In the genomic region with DNA sequence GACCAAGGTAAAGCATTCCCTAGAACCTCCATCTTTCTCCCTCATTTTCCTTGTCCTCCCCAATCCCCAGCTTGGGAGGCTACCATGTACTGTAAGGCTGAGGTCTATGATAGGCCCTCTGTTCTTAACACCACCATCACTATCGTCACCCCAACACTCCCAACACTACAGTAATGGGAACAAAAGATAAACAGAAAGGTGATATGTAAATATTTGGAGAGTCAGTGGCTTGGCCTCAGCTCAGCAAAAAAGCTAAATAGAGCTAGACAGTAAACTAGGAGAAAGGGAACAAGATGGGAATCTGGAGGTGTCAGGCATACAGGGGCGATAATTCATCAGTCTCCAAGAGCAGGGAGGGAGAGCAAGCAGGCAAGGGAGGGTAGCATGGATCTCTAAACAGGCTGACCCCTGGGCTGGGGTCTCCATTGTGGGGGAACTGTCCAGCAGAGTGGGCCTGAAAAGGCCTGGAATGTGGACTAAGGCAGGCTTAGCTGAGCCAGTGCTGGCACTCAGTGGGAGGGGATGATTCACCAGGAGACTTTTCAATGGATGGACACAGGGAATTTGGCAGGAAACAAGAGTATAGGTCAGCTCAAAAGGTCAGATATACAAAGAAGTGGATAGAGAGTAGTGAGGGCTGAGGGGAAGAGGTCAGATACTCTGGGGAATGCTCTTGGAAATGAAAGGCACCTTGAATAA, we compare ENCODE assay signal across 14 cellular contexts. TPM values are rescaled to one million over a fixed set of nuclear protein-coding genes. Genes with fewer than 3 reads are reported as not detected.
DNase-seq lines count a peak whose midpoint lies in the region; ATAC-seq, FAIRE-seq and TF ChIP-seq lines count a peak whose summit lies in the region.
"Had no signal": no experiment of that assay in that cellular context is flagged by ENCODE, and none has a peak within 500 bp of the region (broad histone marks: within the 10 kb centered on the region; RNA-seq: fewer than 3 reads in every experiment).

No MANE protein-coding gene starts in this region.

- TF ChIP-seq CTCF in AG09319 (IDR thresholded peaks at IDR 0.05; ENCODE audit: low read depth, low read length) (no peak), IMR-90 (conservative IDR thresholded peaks at IDR 0.05; ENCODE audit: low read depth, low read length) (no peak), bronchial epithelial cell (IDR thresholded peaks at IDR 0.05; ENCODE audit: insufficient read depth, low read length, severe bottlenecking) (no peak), coronary artery (IDR thresholded peaks at IDR 0.05) (no peak)

- 0 out of 2 replicates have a peak overlapping the region, but pooled peaks have one; percentile 48 for H4K91ac ChIP-seq in IMR-90 (ENCODE audit: insufficient read depth, low read depth, low read length)

- peaks cover 31% of the 10 kb centered on the region for H3K4me1 ChIP-seq in IMR-90 (ENCODE audit: control insufficient read depth, insufficient read depth, low read length)

- no peak for TF ChIP-seq POLR2A in IMR-90 (IDR thresholded peaks at IDR 0.05; ENCODE audit: low read depth, low read length)

- H2AFZ ChIP-seq in IMR-90 (replicated peaks; ENCODE audit: low read length, poor library complexity), result no peak overlapping the region

- POLR2A ChIA-PET in IMR-90 (lab: Charles Lee; ENCODE audit: unreplicated experiment), result no interaction called here

- peak; percentile 46 for DNase-seq in AG09319 (ENCODE audit: extremely low read depth, low read depth)
- DNase-seq in IMR-90, result peak; percentile 83
- DNase-seq in bronchial epithelial cell (ENCODE audit: low read depth), result peak; percentile 13
- DNase-seq in left kidney (ENCODE audit: low read depth, low spot score), result peak; percentile 74
- DNase-seq in activated CD4-positive, alpha-beta T cell treated with anti-CD3 and anti-CD28 coated beads, Interleukin-2, amount 50 U/mL, for 48 hours, result no peak
- no peak for DNase-seq in middle frontal gyrus (ENCODE audit: extremely low spot score, low spot score)
- DNase-seq in coronary artery (ENCODE audit: low spot score), result no peak
- DNase-seq: activated CD4-positive, alpha-beta T cell treated with anti-CD3 and anti-CD28 coated beads for 1 hour; hippocampal formation; SHP77 treated with DMSO at 0.1 percent for 48 hours had no signal

- peak overlapping the region; percentile 40; the same call in 1 of the 2 replicates for H2AK5ac ChIP-seq in IMR-90 (ENCODE audit: low read depth, low read length)

- no peak overlapping the region for H3K9ac ChIP-seq in IMR-90 (ENCODE audit: low read depth, low read length)
- H3K9ac ChIP-seq: BLaER1 treated with 17β-estradiol and CSF1 and Interleukin-3, amounts not matched to agents 10 nM and 100 nM had no signal

- intact Hi-C loops in IMR-90 (cut with micrococcal nuclease), result loop anchor here (5.0 kb wide), 1 partner anchor 192 kb away; a partner anchor contains a TSS

- no peak for FAIRE-seq in bronchial epithelial cell (lab: Jason Lieb, UNC)
- FAIRE-seq: GM19239 had no signal

- peak overlapping the region; percentile 65; the same call in 1 of the 2 replicates for H3K4me2 ChIP-seq in IMR-90 (ENCODE audit: low read depth, low read length)
- H3K4me2 ChIP-seq: BLaER1 treated with 17β-estradiol and CSF1 and Interleukin-3, amounts not matched to agents 10 nM and 100 nM had no signal

- peaks cover 23% of the 10 kb centered on the region for H4K20me1 ChIP-seq in IMR-90 (ENCODE audit: insufficient read depth, low read length)
- H4K20me1 ChIP-seq: BLaER1 treated with 17β-estradiol and CSF1 and Interleukin-3, amounts not matched to agents 10 nM and 100 nM had no signal

- H4K5ac ChIP-seq in IMR-90 (ENCODE audit: low read depth, low read length), result no peak overlapping the region

- H3K23ac ChIP-seq in IMR-90 (ENCODE audit: low read depth, low read length), result no peak overlapping the region

- BruUV-seq in IMR-90 (replicated peaks; lab: Mats Ljungman, UMichigan), result no TSS peak

- H2BK20ac ChIP-seq in IMR-90 (ENCODE audit: low read depth, low read length), result no peak overlapping the region

- H3K4ac ChIP-seq in IMR-90 (ENCODE audit: low read depth, low read length), result no peak overlapping the region

- H3K14ac ChIP-seq in IMR-90 (replicated peaks; ENCODE audit: low read depth, low read length), result no peak overlapping the region; the same call in 1 of the 2 replicates

- H3K36me3 ChIP-seq in IMR-90 (ENCODE audit: control insufficient read depth, insufficient read depth, low read length), result peaks cover 5% of the 10 kb centered on the region; the same call in 1 of the 2 replicates
- H3K36me3 ChIP-seq in bronchial epithelial cell (ENCODE audit: control insufficient read depth, insufficient read depth, low read length), result no peaks in the 10 kb centered on the region
- H3K36me3 ChIP-seq: BLaER1 treated with 17β-estradiol and CSF1 and Interleukin-3, amounts not matched to agents 10 nM and 100 nM had no signal

- no peak overlapping the region for H4K8ac ChIP-seq in IMR-90 (ENCODE audit: low read depth in 2 of 2, low read length in 2 of 2)

- dilution Hi-C loops in IMR-90 (cut with HindIII; ENCODE audit: low sequenced_read_pairs, unreplicated experiment), result no loop called here

- H2BK5ac ChIP-seq in IMR-90 (ENCODE audit: low read depth, low read length, poor library complexity, severe bottlenecking), result peak overlapping the region; percentile 49

- in situ Hi-C loops in IMR-90 (cut with MboI; ENCODE audit: low sequenced_read_pairs), result no loop called here

- no peaks in the 10 kb centered on the region for H3K9me3 ChIP-seq in IMR-90 (ENCODE audit: control insufficient read depth, insufficient read depth, low read length)
- H3K9me3 ChIP-seq: BLaER1 treated with 17β-estradiol and CSF1 and Interleukin-3, amounts not matched to agents 10 nM and 100 nM had no signal

- H3K9me1 ChIP-seq in IMR-90 (ENCODE audit: insufficient read depth, low read length), result peaks cover 27% of the 10 kb centered on the region

- H3K18ac ChIP-seq in IMR-90 (ENCODE audit: low read depth, low read length), result peak overlapping the region; percentile 86; the same call in 1 of the 2 replicates

- H2BK15ac ChIP-seq in IMR-90 (ENCODE audit: low read depth, low read length), result no peak overlapping the region

- H3K4me3 ChIP-seq in IMR-90 (ENCODE audit: insufficient read depth, low read depth, low read length) (no peak overlapping the region), bronchial epithelial cell (ENCODE audit: low read depth, low read length) (no peak overlapping the region), coronary artery (no peak overlapping the region)
- H3K4me3 ChIP-seq: BLaER1 treated with 17β-estradiol and CSF1 and Interleukin-3, amounts not matched to agents 10 nM and 100 nM had no signal

- peak overlapping the region; percentile 30; the same call in 1 of the 2 replicates for H2BK120ac ChIP-seq in IMR-90 (ENCODE audit: low read depth, low read length)

- TF ChIP-seq RAD21 in IMR-90 (IDR thresholded peaks at IDR 0.05; ENCODE audit: low read length), result no peak

- ATAC-seq in IMR-90 (ENCODE audit: low read depth), result peak; percentile 69
- no peak for ATAC-seq in HG02642 (IDR thresholded peaks at IDR 0.05; ENCODE audit: poor library complexity, unreplicated experiment)
- ATAC-seq: stimulated activated effector memory CD8-positive, alpha-beta T cell treated with anti-CD3 and anti-CD28 coated beads, Interleukin-12 subunit alpha, Interleukin-12 subunit beta, amount 100 ng/mL, for 72 hours had no signal

- H3K56ac ChIP-seq in IMR-90 (ENCODE audit: extremely low read depth, insufficient read depth, low read length), result no peak overlapping the region

- no CpG with 5 or more reads among the region's 2 CpGs for WGBS in IMR-90 (ENCODE audit: extremely low coverage in 2 of 2, insufficient read length in 1 of 2), 2 experiments

- H3K79me1 ChIP-seq in IMR-90 (ENCODE audit: low read depth in 1 of 2, low read length in 2 of 2), result no peaks in the 10 kb centered on the region

- peaks cover 6% of the 10 kb centered on the region for H3K27me3 ChIP-seq in IMR-90 (ENCODE audit: control insufficient read depth, insufficient read depth, low read length)
- no peaks in the 10 kb centered on the region for H3K27me3 ChIP-seq in bronchial epithelial cell (ENCODE audit: control insufficient read depth, insufficient read depth, low read length)

- peak overlapping the region; percentile 38 for H2AK9ac ChIP-seq in IMR-90 (replicated peaks; ENCODE audit: low read depth, low read length, poor library complexity)

- CTCF ChIA-PET in IMR-90 (lab: Yijun Ruan, JAX), result interaction anchor here (0.9 to 1.7 kb wide), 2 partner anchors 14 to 103 kb away, joined by 3 to 7 read pairs; a partner anchor contains a TSS

- H3K27ac ChIP-seq in IMR-90 (ENCODE audit: insufficient read depth, low read length), result peak overlapping the region; percentile 87; the same call in 1 of the 2 replicates
- H3K27ac ChIP-seq in coronary artery, result no peak overlapping the region
- H3K27ac ChIP-seq: BLaER1 treated with 17β-estradiol and CSF1 and Interleukin-3, amounts not matched to agents 10 nM and 100 nM had no signal

TF ChIP-seq in IMR-90, 13 proteins besides CTCF, POLR2A, EP300 and RAD21:
- TF ChIP-seq FOS (IDR thresholded peaks at IDR 0.05; ENCODE audit: low read depth, low read length) (peak; percentile 52; the same call in 1 of the 2 replicates), MXI1 (IDR thresholded peaks at IDR 0.05; ENCODE audit: borderline replicate concordance, low read depth, low read length) (no peak), RCOR1 (IDR thresholded peaks at IDR 0.05; ENCODE audit: insufficient replicate concordance, low read length) (peak; percentile 42), SMC3 (IDR thresholded peaks at IDR 0.05; ENCODE audit: low read depth, low read length) (no peak), RFX5 (IDR thresholded peaks at IDR 0.05; ENCODE audit: low read depth, low read length) (no peak)

RNA-seq across cellular contexts. Expression of a gene that starts 6.7 kb away (rescaled TPM):
- total RNA-seq in IMR-90 (2012; rRNA removed) (0.54 and 0.56 TPM in 2 replicates), bronchial epithelial cell (0.53 and 1.9 TPM in 2 replicates)
- polyA plus RNA-seq in IMR-90 (2012; rRNA removed), result 0.50 TPM in 2 replicates
- polyA plus RNA-seq in IMR-90 (2012; cell fraction: cytosol; rRNA removed), result 0.16 and 0.30 TPM in 2 replicates
- 3.6 and 4.1 TPM in 2 replicates for polyA plus RNA-seq in IMR-90 (2012; cell fraction: nucleus; rRNA removed; ENCODE audit: low replicate concordance)

Comparison
In these comparisons a context has a peak if more than half of its experiments do, and no peak if none do; other contexts are left out.
1. DNase-seq: peak in AG09319 (single experiment), IMR-90 (single experiment), bronchial epithelial cell (single experiment) and left kidney (single experiment); none in activated CD4-positive, alpha-beta T cell treated with anti-CD3 and anti-CD28 coated beads, Interleukin-2, amount 50 U/mL, for 48 hours (0 of 2), middle frontal gyrus (single experiment) and coronary artery (single experiment).